Comparison of ENCODE assay signal across 2 cellular contexts in the genomic region with DNA sequence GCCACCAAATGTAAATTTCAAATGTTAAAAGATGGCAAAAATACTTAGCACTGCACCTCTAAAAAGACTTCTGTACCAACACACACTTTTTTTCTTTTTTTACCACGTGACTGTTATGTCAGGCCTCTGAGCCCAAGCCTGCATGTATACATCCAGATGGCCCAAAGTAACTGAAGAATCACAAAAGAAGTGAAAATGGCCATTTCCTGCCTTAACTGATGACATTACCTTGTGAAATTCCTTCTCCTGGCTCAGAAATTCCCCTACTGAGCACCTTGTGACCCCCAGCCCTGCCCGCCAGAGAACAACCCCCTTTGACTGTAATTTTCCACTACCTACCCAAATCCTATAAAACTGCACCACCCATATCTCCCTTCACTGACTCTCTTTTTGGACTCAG.
TF ChIP-seq lines count a peak whose summit lies in the region.

No MANE protein-coding gene starts in this region.

TF ChIP-seq in WTC11, 78 proteins besides CTCF, POLR2A, EP300 and RAD21:
- TF ChIP-seq, protein P1, sequence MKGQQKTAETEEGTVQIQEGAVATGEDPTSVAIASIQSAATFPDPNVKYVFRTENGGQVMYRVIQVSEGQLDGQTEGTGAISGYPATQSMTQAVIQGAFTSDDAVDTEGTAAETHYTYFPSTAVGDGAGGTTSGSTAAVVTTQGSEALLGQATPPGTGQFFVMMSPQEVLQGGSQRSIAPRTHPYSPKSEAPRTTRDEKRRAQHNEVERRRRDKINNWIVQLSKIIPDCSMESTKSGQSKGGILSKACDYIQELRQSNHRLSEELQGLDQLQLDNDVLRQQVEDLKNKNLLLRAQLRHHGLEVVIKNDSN (CRISPR knock-in tag; IDR thresholded peaks at IDR 0.05), result peak; percentile 68
- TF ChIP-seq ZNF671 (CRISPR knock-in tag; IDR thresholded peaks at IDR 0.05), result 0 out of 2 replicates have a peak, but pooled peaks have one; percentile 26
- TF ChIP-seq FOXK1 (CRISPR knock-in tag; IDR thresholded peaks at IDR 0.05), result peak; percentile 51
- peak; percentile 85 for TF ChIP-seq USF2 (CRISPR knock-in tag; IDR thresholded peaks at IDR 0.05)

TF ChIP-seq in HepG2, 621 proteins besides CTCF, POLR2A, EP300 and RAD21:
- peak; percentile 13; the same call in 1 of the 2 replicates for TF ChIP-seq RAD51 (IDR thresholded peaks at IDR 0.05; ENCODE audit: borderline replicate concordance)
